18 cellular contexts compared by ENCODE assay signal in genomic region chr4:38464328-38464727, GRCh38.
"Had no signal": no experiment of that assay in that cellular context is flagged by ENCODE, and none has a peak within 500 bp of the region (broad histone marks: within the 10 kb centered on the region; RNA-seq: fewer than 3 reads in every experiment).

No MANE protein-coding gene starts in this region.

- H3K4me3 Mint-ChIP-seq: activated naive CD4-positive, alpha-beta T cell treated with anti-CD3 and anti-CD28 coated beads for 36 hours; activated T-cell treated with anti-CD3 and anti-CD28 coated beads, Interleukin-2, amount 50 U/mL, for 4 hours; dendritic cell treated with granulocyte-macrophage colony-stimulating factor and Interleukin-4, amounts not matched to agents 40 ng/mL and 50 ng/mL, for 4 days; stimulated activated naive CD8-positive, alpha-beta T cell treated with anti-CD3 and anti-CD28 coated beads, Interleukin-15, amount 100 ng/mL, for 72 hours had no signal

- H3K27ac Mint-ChIP-seq: activated naive CD4-positive, alpha-beta T cell treated with anti-CD3 and anti-CD28 coated beads for 36 hours; dendritic cell treated with granulocyte-macrophage colony-stimulating factor and Interleukin-4, amounts not matched to agents 40 ng/mL and 50 ng/mL, for 4 days; stimulated activated naive CD8-positive, alpha-beta T cell treated with anti-CD3 and anti-CD28 coated beads, Interleukin-15, amount 100 ng/mL, for 72 hours had no signal

- DNase-seq: activated CD4-positive, alpha-beta T cell treated with anti-CD3 and anti-CD28 coated beads, Interleukin-2, amount 50 U/mL, for 1 hour; activated CD4-positive, CD25-positive, alpha-beta regulatory T cell treated with anti-CD3 and anti-CD28 coated beads, Interleukin-2, amount 50 U/mL, for 72 hours; activated CD8-positive, alpha-beta memory T cell treated with anti-CD3 and anti-CD28 coated beads, Interleukin-2, amount 50 U/mL, for 4 hours; activated naive CD4-positive, alpha-beta T cell treated with anti-CD3 and anti-CD28 coated beads for 36 hours; activated T-cell treated with anti-CD3 and anti-CD28 coated beads, Interleukin-2, amount 50 U/mL, for 4 hours; adrenal gland; effector CD8-positive, alpha-beta T cell; heart right ventricle; kidney glomerular epithelial cell; left ventricle myocardium superior; mucosa of descending colon; naive thymus-derived CD4-positive, alpha-beta T cell; posterior cingulate gyrus; stimulated activated naive CD8-positive, alpha-beta T cell treated with anti-CD3 and anti-CD28 coated beads, Interleukin-15, amount 100 ng/mL, for 72 hours; trophoblast cell had no signal

- ATAC-seq: activated T-cell treated with anti-CD3 and anti-CD28 coated beads, Interleukin-2, amount 50 U/mL, for 4 hours; esophagus mucosa; gastroesophageal sphincter; heart right ventricle; left ventricle myocardium superior; mucosa of descending colon; naive thymus-derived CD4-positive, alpha-beta T cell; stimulated activated naive CD8-positive, alpha-beta T cell treated with anti-CD3 and anti-CD28 coated beads, Interleukin-15, amount 100 ng/mL, for 72 hours had no signal

- H3K27me3 Mint-ChIP-seq: dendritic cell treated with granulocyte-macrophage colony-stimulating factor and Interleukin-4, amounts not matched to agents 40 ng/mL and 50 ng/mL, for 4 days; stimulated activated naive CD8-positive, alpha-beta T cell treated with anti-CD3 and anti-CD28 coated beads, Interleukin-15, amount 100 ng/mL, for 72 hours had no signal
